In genomic region chr11:120715239-120715638, GRCh38 we compare ENCODE assay signal across 8 cellular contexts.
DNase-seq lines count a peak whose midpoint lies in the region; ATAC-seq and TF ChIP-seq lines count a peak whose summit lies in the region.

No MANE protein-coding gene starts in this region.

- H3K27me3 ChIP-seq in endodermal cell (ENCODE audit: control insufficient read depth, insufficient read depth, low read length, poor library complexity, severe bottlenecking) = no peaks in the 10 kb centered on the region

- no peak overlapping the region for H3K27ac Mint-ChIP-seq in endodermal cell
- peak overlapping the region; percentile 35 for H3K27ac Mint-ChIP-seq in stimulated activated memory B cell treated with anti-CD40 and anti-IgM and Interleukin-4, amounts not matched to agents 10 μg/mL and 1 μg/mL and 100 μg/mL, for 72 hours

- WGBS in endodermal cell (ENCODE audit: insufficient coverage in 1 of 2, insufficient read length in 1 of 2), 2 experiments = 73 to 75% methylated on average over 10 of the region's 10 CpGs

- DNase-seq in activated T-cell treated with anti-CD3 and anti-CD28 coated beads, Interleukin-2, amount 50 U/mL, for 4 hours = no peak
- no peak for DNase-seq in activated T-cell treated with anti-CD3 and anti-CD28 coated beads, Interleukin-2, amount 50 U/mL, for 1 hour
- DNase-seq in NCI-H69 (lab: John Stamatoyannopoulos, UW) (peak; percentile 40), endodermal cell (no peak), nucleus accumbens (lab: John Stamatoyannopoulos, UW) (no peak)

- peaks cover 25% of the 10 kb centered on the region for H3K27me3 Mint-ChIP-seq in activated T-cell treated with anti-CD3 and anti-CD28 coated beads, Interleukin-2, amount 50 U/mL, for 4 hours (ENCODE audit: low read depth)
- H3K27me3 Mint-ChIP-seq in endodermal cell (ENCODE audit: insufficient read depth) = peaks cover 6% of the 10 kb centered on the region
- H3K27me3 Mint-ChIP-seq in stimulated activated memory B cell treated with anti-CD40 and anti-IgM and Interleukin-4, amounts not matched to agents 10 μg/mL and 1 μg/mL and 100 μg/mL, for 72 hours = peaks cover 9% of the 10 kb centered on the region

- H3K9me3 ChIP-seq in endodermal cell (ENCODE audit: control insufficient read depth, low read length) = no peaks in the 10 kb centered on the region

- no peaks in the 10 kb centered on the region for H3K9me3 Mint-ChIP-seq in activated T-cell treated with anti-CD3 and anti-CD28 coated beads, Interleukin-2, amount 50 U/mL, for 4 hours
- H3K9me3 Mint-ChIP-seq in endodermal cell = no peaks in the 10 kb centered on the region
- H3K9me3 Mint-ChIP-seq in stimulated activated memory B cell treated with anti-CD40 and anti-IgM and Interleukin-4, amounts not matched to agents 10 μg/mL and 1 μg/mL and 100 μg/mL, for 72 hours = no peaks in the 10 kb centered on the region

- H3K36me3 Mint-ChIP-seq in activated T-cell treated with anti-CD3 and anti-CD28 coated beads, Interleukin-2, amount 50 U/mL, for 4 hours (ENCODE audit: insufficient read depth) = no peaks in the 10 kb centered on the region
- H3K36me3 Mint-ChIP-seq in endodermal cell (ENCODE audit: low read depth) = no peaks in the 10 kb centered on the region
- H3K36me3 Mint-ChIP-seq in stimulated activated memory B cell treated with anti-CD40 and anti-IgM and Interleukin-4, amounts not matched to agents 10 μg/mL and 1 μg/mL and 100 μg/mL, for 72 hours = no peaks in the 10 kb centered on the region

- ATAC-seq in activated T-cell treated with anti-CD3 and anti-CD28 coated beads, Interleukin-2, amount 50 U/mL, for 4 hours = no peak
- ATAC-seq in stimulated activated memory B cell treated with anti-CD40 and anti-IgM and Interleukin-4, amounts not matched to agents 10 μg/mL and 1 μg/mL and 100 μg/mL, for 72 hours = no peak
- no peak for ATAC-seq in HG03095 (IDR thresholded peaks at IDR 0.05; ENCODE audit: unreplicated experiment)
- no peak for ATAC-seq in HG03442 (IDR thresholded peaks at IDR 0.05; ENCODE audit: unreplicated experiment)

- H3K4me3 ChIP-seq in endodermal cell (ENCODE audit: low read length) = no peak overlapping the region

- H3K4me1 ChIP-seq in endodermal cell (ENCODE audit: control insufficient read depth, insufficient read depth, low read length) = peaks cover 13% of the 10 kb centered on the region

- H3K27ac ChIP-seq in endodermal cell (ENCODE audit: low read depth, low read length) = no peak overlapping the region

- H3K4me3 Mint-ChIP-seq in activated T-cell treated with anti-CD3 and anti-CD28 coated beads, Interleukin-2, amount 50 U/mL, for 4 hours = peak overlapping the region; percentile 65
- H3K4me3 Mint-ChIP-seq in endodermal cell = no peak overlapping the region
- H3K4me3 Mint-ChIP-seq in stimulated activated memory B cell treated with anti-CD40 and anti-IgM and Interleukin-4, amounts not matched to agents 10 μg/mL and 1 μg/mL and 100 μg/mL, for 72 hours = peak overlapping the region; percentile 77

- H3K9ac ChIP-seq in endodermal cell (ENCODE audit: extremely low read depth, low read length, poor library complexity, severe bottlenecking) = no peak overlapping the region

- peak; percentile 76 for TF ChIP-seq CTCF in endodermal cell (conservative IDR thresholded peaks at IDR 0.05)

- H3K4me1 Mint-ChIP-seq in activated T-cell treated with anti-CD3 and anti-CD28 coated beads, Interleukin-2, amount 50 U/mL, for 4 hours (ENCODE audit: low read depth) = peaks cover 6% of the 10 kb centered on the region
- H3K4me1 Mint-ChIP-seq in endodermal cell = peaks cover 15% of the 10 kb centered on the region
- H3K4me1 Mint-ChIP-seq in stimulated activated memory B cell treated with anti-CD40 and anti-IgM and Interleukin-4, amounts not matched to agents 10 μg/mL and 1 μg/mL and 100 μg/mL, for 72 hours = peaks cover 14% of the 10 kb centered on the region

- H3K36me3 ChIP-seq in endodermal cell (ENCODE audit: control insufficient read depth, insufficient read depth, low read length) = no peaks in the 10 kb centered on the region
